19 cellular contexts compared by ENCODE assay signal in the genomic region with DNA sequence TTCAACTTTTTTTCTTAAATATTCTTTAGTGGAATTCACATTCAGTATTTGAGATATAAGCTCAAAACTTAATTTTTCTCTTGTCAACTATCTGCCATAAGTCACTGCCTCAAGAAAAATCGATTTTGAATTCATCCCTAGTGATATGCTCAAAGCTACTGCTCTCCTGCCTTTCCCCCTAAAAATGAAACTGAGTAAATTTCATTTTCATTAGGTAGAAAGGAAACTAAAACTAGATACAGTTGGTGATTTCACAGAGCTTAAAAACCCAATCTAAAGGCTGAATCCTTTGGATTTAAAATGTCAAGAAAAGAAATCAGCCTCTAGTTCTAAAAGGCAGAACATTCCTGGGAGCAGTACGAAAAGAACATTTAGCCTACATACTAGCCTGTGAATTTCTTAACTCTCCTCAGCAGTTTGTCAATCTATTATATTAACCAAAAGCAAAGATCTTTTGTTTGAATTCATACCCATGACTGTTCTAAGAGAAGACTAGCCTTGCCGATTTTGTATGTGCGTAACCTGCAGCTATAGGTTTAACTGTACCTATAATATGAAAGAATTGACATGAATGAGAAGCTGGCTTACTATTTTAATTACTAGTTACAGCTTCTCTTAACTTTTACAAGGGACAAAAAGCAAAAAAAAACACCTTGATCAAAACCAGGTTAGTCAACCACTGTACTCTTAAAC. TPM values are rescaled to one million over a fixed set of nuclear protein-coding genes. Genes with fewer than 3 reads are reported as not detected.
DNase-seq lines count a peak whose midpoint lies in the region; ATAC-seq lines count a peak whose summit lies in the region.
"Had no signal": no experiment of that assay in that cellular context is flagged by ENCODE, and none has a peak within 500 bp of the region (broad histone marks: within the 10 kb centered on the region; RNA-seq: fewer than 3 reads in every experiment).

No MANE protein-coding gene starts in this region.

- H3K27ac ChIP-seq in muscle layer of duodenum (ENCODE audit: low read length): peak overlapping the region; percentile 19
- H3K27ac ChIP-seq: 22Rv1; BLaER1 treated with 17β-estradiol and CSF1 and Interleukin-3, amounts not matched to agents 10 nM and 100 nM; sigmoid colon; tibial artery had no signal

- ATAC-seq in GM19351 (IDR thresholded peaks at IDR 0.05; ENCODE audit: unreplicated experiment): peak; percentile 37
- ATAC-seq in HG02759 (IDR thresholded peaks at IDR 0.05; ENCODE audit: unreplicated experiment): no peak
- ATAC-seq in HG03108 (IDR thresholded peaks at IDR 0.05; ENCODE audit: unreplicated experiment): no peak
- ATAC-seq: heart left ventricle had no signal

- no peaks in the 10 kb centered on the region for H3K27me3 ChIP-seq in muscle layer of duodenum (ENCODE audit: low read depth, low read length)
- H3K27me3 ChIP-seq: BLaER1 treated with 17β-estradiol and CSF1 and Interleukin-3, amounts not matched to agents 10 nM and 100 nM; heart left ventricle; sigmoid colon; tibial artery had no signal

- H3K27me3 Mint-ChIP-seq in T-helper 1 cell treated with Interleukin-12 subunit alpha and Interleukin-12 subunit beta and Interleukin-4 antibody, amounts not matched to agents 30 μg/mL and 1 μg/mL, for 36 hours (ENCODE audit: low read depth): no peaks in the 10 kb centered on the region

- H3K27ac Mint-ChIP-seq in T-helper 1 cell treated with Interleukin-12 subunit alpha and Interleukin-12 subunit beta and Interleukin-4 antibody, amounts not matched to agents 30 μg/mL and 1 μg/mL, for 36 hours: peak overlapping the region; percentile 83

- H3K9me3 ChIP-seq in muscle layer of duodenum (ENCODE audit: control insufficient read depth in 1 of 2, low read length in 2 of 2): no peaks in the 10 kb centered on the region
- H3K9me3 ChIP-seq: BLaER1 treated with 17β-estradiol and CSF1 and Interleukin-3, amounts not matched to agents 10 nM and 100 nM; heart left ventricle; sigmoid colon; tibial artery had no signal

- H3K36me3 Mint-ChIP-seq in T-helper 1 cell treated with Interleukin-12 subunit alpha and Interleukin-12 subunit beta and Interleukin-4 antibody, amounts not matched to agents 30 μg/mL and 1 μg/mL, for 36 hours (ENCODE audit: low read depth): peaks cover 13% of the 10 kb centered on the region

- H3K9me3 Mint-ChIP-seq in T-helper 1 cell treated with Interleukin-12 subunit alpha and Interleukin-12 subunit beta and Interleukin-4 antibody, amounts not matched to agents 30 μg/mL and 1 μg/mL, for 36 hours: no peaks in the 10 kb centered on the region

- DNase-seq in T-helper 1 cell (no peak), OCI-M1 (lab: John Stamatoyannopoulos, UW) (peak; percentile 47), posterior vena cava (ENCODE audit: low spot score) (no peak)
- DNase-seq: activated gamma-delta T cell treated with Interleukin-2 at 50 U/mL for 16 hours, DMS79, heart left ventricle, mammary epithelial cell, NCI-H1436, occipital lobe, SHP77, sigmoid colon, tibial artery had no signal

- H3K4me1 ChIP-seq in muscle layer of duodenum (ENCODE audit: control insufficient read depth in 1 of 2, insufficient read depth in 2 of 2, low read length in 2 of 2): peaks cover 12 to 20% of the 10 kb centered on the region in 2 donors

- H3K36me3 ChIP-seq in muscle layer of duodenum (ENCODE audit: control insufficient read depth in 1 of 2, insufficient read depth in 2 of 2, low read length in 2 of 2): peaks cover 7 to 8% of the 10 kb centered on the region in 2 donors

- no peak overlapping the region for H3K4me3 ChIP-seq in muscle layer of duodenum (ENCODE audit: low read depth in 1 of 2, low read length in 2 of 2)
- H3K4me3 ChIP-seq: BLaER1 treated with 17β-estradiol and CSF1 and Interleukin-3, amounts not matched to agents 10 nM and 100 nM; heart left ventricle; sigmoid colon; tibial artery had no signal

- peaks cover 22% of the 10 kb centered on the region for H3K4me1 Mint-ChIP-seq in T-helper 1 cell treated with Interleukin-12 subunit alpha and Interleukin-12 subunit beta and Interleukin-4 antibody, amounts not matched to agents 30 μg/mL and 1 μg/mL, for 36 hours (ENCODE audit: low read depth)

- intact Hi-C loops in posterior vena cava (cut with DNase I): no loop called here

- H3K4me3 Mint-ChIP-seq in T-helper 1 cell treated with Interleukin-12 subunit alpha and Interleukin-12 subunit beta and Interleukin-4 antibody, amounts not matched to agents 30 μg/mL and 1 μg/mL, for 36 hours: peak overlapping the region; percentile 46

RNA-seq across cellular contexts. Expression of a gene that starts 4.9 kb away (rescaled TPM):
- total RNA-seq in posterior vena cava: 10 to 100 TPM; 15.6 to 21.4 TPM

RNA-seq across cellular contexts. Expression of a gene that starts 42.6 kb away (rescaled TPM):
- 10 to 100 TPM; 14.8 to 15.3 TPM for total RNA-seq in posterior vena cava

RNA-seq across cellular contexts. Expression of a gene that starts 52.5 kb away (rescaled TPM):
- 10 to 100 TPM; 12.4 to 13.0 TPM for total RNA-seq in posterior vena cava
